ENCODE assay signal across 8 cellular contexts in the genomic region with DNA sequence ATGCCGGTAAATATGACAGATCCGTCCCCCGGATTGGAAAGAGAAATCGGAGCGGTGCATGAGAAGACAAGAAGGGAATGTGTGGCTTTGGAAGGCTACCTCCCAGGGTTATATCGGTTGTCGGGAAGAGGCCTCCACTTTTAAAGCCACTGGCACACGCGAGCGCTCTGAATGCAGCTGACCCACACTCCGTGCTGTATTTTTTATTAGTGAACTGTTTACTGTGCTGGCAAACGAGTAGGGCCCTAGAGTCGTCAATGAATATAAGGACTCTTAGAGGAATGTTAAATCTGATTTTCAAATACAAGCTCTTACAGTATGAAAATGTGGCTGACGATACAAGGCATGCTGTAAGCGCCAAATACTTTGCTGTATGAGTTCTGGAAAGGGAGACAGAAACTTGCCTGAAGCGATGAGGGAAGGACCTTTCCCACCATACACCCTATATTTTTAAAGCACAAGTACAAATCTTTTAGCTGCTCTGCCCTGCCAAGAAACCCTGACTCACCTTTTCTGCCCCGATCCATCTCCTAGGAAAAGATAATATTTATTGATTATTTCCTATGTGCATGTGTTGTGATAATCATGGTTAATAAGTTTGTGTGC. TPM values are rescaled to one million over a fixed set of nuclear protein-coding genes. Genes with fewer than 3 reads are reported as not detected.
A peak's percentile ranks its signal among the peaks of the same experiment; 100 is the strongest.
DNase-seq lines count a peak whose midpoint lies in the region; ATAC-seq and TF ChIP-seq lines count a peak whose summit lies in the region.

No MANE protein-coding gene starts in this region.

- POLR2A ChIA-PET in PC-9 (lab: Charles Lee; ENCODE audit: unreplicated experiment), result interaction anchor here (0.7 kb wide), 1 partner anchor 28 kb away, joined by 3 read pairs; no protein-coding TSS in a partner anchor

- H3K36me3 ChIP-seq in PC-9 (ENCODE audit: low read depth) (no peaks in the 10 kb centered on the region), neural cell (ENCODE audit: insufficient read depth, low read length) (no peaks in the 10 kb centered on the region)

- peak; percentile 13 for DNase-seq in NCI-H345 (lab: John Stamatoyannopoulos, UW)
- DNase-seq in NCI-H345 treated with DMSO at 0.1 percent for 48 hours (lab: John Stamatoyannopoulos, UW; ENCODE audit: unreplicated experiment), result no peak
- DNase-seq in PC-9, result no peak
- no peak for DNase-seq in epithelial cell of proximal tubule (ENCODE audit: low read depth)
- no peak for DNase-seq in GM13976 (ENCODE audit: low spot score)
- DNase-seq in NCI-H524 treated with DMSO at 0.1 percent for 48 hours (lab: John Stamatoyannopoulos, UW), result no peak

- no peaks in the 10 kb centered on the region for H4K20me1 ChIP-seq in PC-9 (ENCODE audit: insufficient read depth)
- H4K20me1 ChIP-seq in neural cell (ENCODE audit: insufficient read depth), result no peaks in the 10 kb centered on the region

- peak overlapping the region; percentile 95 for H3K9ac ChIP-seq in neural cell (ENCODE audit: low read length)

- peak overlapping the region; percentile 96 for H3K4me2 ChIP-seq in PC-9
- peak overlapping the region; percentile 90 for H3K4me2 ChIP-seq in neural cell (ENCODE audit: low read length)

- no peak for TF ChIP-seq RAD21 in neural cell (conservative IDR thresholded peaks at IDR 0.05)

- H3K9me3 ChIP-seq in PC-9 (ENCODE audit: insufficient read depth, low read depth) (no peaks in the 10 kb centered on the region), neural cell (ENCODE audit: low read length) (no peaks in the 10 kb centered on the region)

- TF ChIP-seq CTCF in PC-9 (conservative IDR thresholded peaks at IDR 0.05) (no peak), epithelial cell of proximal tubule (conservative IDR thresholded peaks at IDR 0.05; ENCODE audit: low read depth, low read length) (no peak), neural cell (IDR thresholded peaks at IDR 0.05; ENCODE audit: poor library complexity, severe bottlenecking) (no peak), GM13976 (IDR thresholded peaks at IDR 0.05; ENCODE audit: borderline replicate concordance, control extremely low read depth, extremely low read depth, insufficient read depth, missing control alignments) (no peak)

- no peak for ATAC-seq in HG03280 (IDR thresholded peaks at IDR 0.05; ENCODE audit: unreplicated experiment)

- in situ Hi-C loops in GM13976 (cut with MboI; ENCODE audit: low sequenced_read_pairs, unreplicated experiment), result no loop called here

- H3K4me3 ChIP-seq in PC-9 (peak overlapping the region; percentile 87), epithelial cell of proximal tubule (ENCODE audit: low read depth, low read length) (peak overlapping the region; percentile 73), neural cell (ENCODE audit: low read length) (peak overlapping the region; percentile 96)

- H3K9me2 ChIP-seq in PC-9 (ENCODE audit: insufficient read depth) (no peaks in the 10 kb centered on the region), neural cell (ENCODE audit: insufficient read depth, low read length) (no peaks in the 10 kb centered on the region)

- peaks cover 45% of the 10 kb centered on the region for H3K79me2 ChIP-seq in PC-9 (ENCODE audit: low read depth)
- peaks cover 29% of the 10 kb centered on the region for H3K79me2 ChIP-seq in neural cell (replicated peaks; ENCODE audit: insufficient read depth, low read length)

- TF ChIP-seq EP300 in neural cell (conservative IDR thresholded peaks at IDR 0.05; ENCODE audit: poor library complexity, severe bottlenecking), result no peak

- BruUV-seq in PC-9 (replicated peaks; lab: Mats Ljungman, UMichigan), result TSS peak; percentile 45

- H3K4me1 ChIP-seq in PC-9 (replicated peaks; ENCODE audit: insufficient read depth), result peaks cover 24% of the 10 kb centered on the region

- intact Hi-C loops in PC-9 (cut with micrococcal nuclease; ENCODE audit: unreplicated experiment), result loop anchor here (1.0 to 5.0 kb wide), 2 partner anchors 18 to 196 kb away; partner anchors contain the start of genes MOB1B and UTP3

- CTCF ChIA-PET in PC-9 (lab: Charles Lee), result no interaction called here

- no peaks in the 10 kb centered on the region for H3K27me3 ChIP-seq in PC-9 (ENCODE audit: insufficient read depth, low read depth)
- H3K27me3 ChIP-seq in neural cell (ENCODE audit: insufficient read depth, low read depth, low read length), result no peaks in the 10 kb centered on the region

- H3K27ac ChIP-seq in PC-9, result peak overlapping the region; percentile 72
- H3K27ac ChIP-seq in neural cell (ENCODE audit: low read length), result peak overlapping the region; percentile 97

- H2AFZ ChIP-seq in PC-9 (peak overlapping the region; percentile 90), neural cell (ENCODE audit: low read depth, low read length) (peak overlapping the region; percentile 83)

- H3F3A ChIP-seq in PC-9 (ENCODE audit: insufficient read depth, low read depth), result peaks cover 30% of the 10 kb centered on the region
- H3F3A ChIP-seq in neural cell (ENCODE audit: insufficient read depth, low read length, poor library complexity, severe bottlenecking), result no peaks in the 10 kb centered on the region

TF ChIP-seq in neural cell, 6 proteins besides CTCF, POLR2A, EP300 and RAD21:
- TF ChIP-seq POLR2AphosphoS5 (IDR thresholded peaks at IDR 0.05) (no peak), MXI1 (conservative IDR thresholded peaks at IDR 0.05; ENCODE audit: poor library complexity, severe bottlenecking) (peak; percentile 47)

RNA-seq across cellular contexts. Expression of gene RUFY3, which starts 15.8 kb away (rescaled TPM):
- total RNA-seq in PC-9 (2021) (22.8 and 23.6 TPM in 2 replicates), epithelial cell of proximal tubule (22.9 and 24.9 TPM in 2 replicates)
- 360 and 414 TPM in 2 replicates for polyA plus RNA-seq in neural cell
- 608 and 652 TPM in 2 replicates for polyA minus RNA-seq in neural cell

RNA-seq across cellular contexts. Expression of gene UTP3, which starts 17.6 kb away (rescaled TPM):
- total RNA-seq in PC-9 (2021) (15.1 and 16.4 TPM in 2 replicates), epithelial cell of proximal tubule (28.0 and 29.0 TPM in 2 replicates)
- polyA plus RNA-seq in neural cell, result 11.3 and 13.1 TPM in 2 replicates
- 19.7 and 23.8 TPM in 2 replicates for polyA minus RNA-seq in neural cell

RNA-seq across cellular contexts. Expression of gene JCHAIN, which starts 39.7 kb away (rescaled TPM):
- total RNA-seq in PC-9 (2021) (not detected in 2 replicates), epithelial cell of proximal tubule (0.29 TPM in 1 of 2 replicates, not detected in the other)
- polyA plus RNA-seq in neural cell, result not detected in 2 replicates
- not detected in 2 replicates for polyA minus RNA-seq in neural cell
